Comparison of ENCODE assay signal across 31 cellular contexts in genomic region chr11:32851251-32851650, GRCh38. TPM values are rescaled to one million over a fixed set of nuclear protein-coding genes. Genes with fewer than 3 reads are reported as not detected.
"Had no signal": no experiment of that assay in that cellular context is flagged by ENCODE, and none has a peak within 500 bp of the region (broad histone marks: within the 10 kb centered on the region; RNA-seq: fewer than 3 reads in every experiment).

No MANE protein-coding gene starts in this region.

- H3K4me1 ChIP-seq: left ventricle myocardium inferior, testis, tibial nerve had no signal

- H3K36me3 ChIP-seq: left ventricle myocardium inferior had no signal

- ATAC-seq: left cardiac atrium; naive thymus-derived CD4-positive, alpha-beta T cell; sciatic nerve; stimulated activated memory B cell treated with anti-CD40 and anti-IgM and Interleukin-4, amounts not matched to agents 10 μg/mL and 1 μg/mL and 100 μg/mL, for 72 hours had no signal

- H3K27me3 ChIP-seq: hepatocyte, spleen, testis, tibial nerve had no signal

- H3K4me1 Mint-ChIP-seq: nephron progenitor cell had no signal

- H3K27ac ChIP-seq: coronary artery, hepatocyte, left ventricle myocardium inferior, testis, tibial nerve had no signal

- H3K79me2 ChIP-seq: hepatocyte had no signal

- H3K27me3 Mint-ChIP-seq: stimulated activated memory B cell treated with anti-CD40 and anti-IgM and Interleukin-4, amounts not matched to agents 10 μg/mL and 1 μg/mL and 100 μg/mL, for 72 hours had no signal

- H3K4me2 ChIP-seq: hepatocyte had no signal

- H3K4me3 ChIP-seq: coronary artery, hepatocyte, left ventricle myocardium inferior, lung, spleen, testis, tibial nerve had no signal

- H2AFZ ChIP-seq: hepatocyte had no signal

- H3K9me3 ChIP-seq: testis, tibial nerve had no signal

- H3K4me3 Mint-ChIP-seq: endodermal cell; naive thymus-derived CD4-positive, alpha-beta T cell; nephron progenitor cell; stimulated activated memory B cell treated with anti-CD40 and anti-IgM and Interleukin-4, amounts not matched to agents 10 μg/mL and 1 μg/mL and 100 μg/mL, for 72 hours; stimulated activated naive CD8-positive, alpha-beta T cell treated with anti-CD3 and anti-CD28 coated beads, Interleukin-15, Interleukin-2, amounts not matched to agents 100 ng/mL and 50 ng/mL, for 24 hours had no signal

- DNase-seq: effector CD4-positive, alpha-beta T cell; endodermal cell; head of caudate nucleus; kidney; left cardiac atrium; left ventricle myocardium inferior; naive thymus-derived CD4-positive, alpha-beta T cell; nephron progenitor cell; posterior cingulate gyrus; spleen; stimulated activated CD4-positive, alpha-beta T cell treated with anti-CD3 and anti-CD28 coated beads, Interleukin-15, amount 100 ng/mL, for 24 hours; stimulated activated CD4-positive, alpha-beta T cell treated with anti-CD3 and anti-CD28 coated beads, Interleukin-1b, Interleukin-23, amount 100 ng/mL, for 48 hours; stimulated activated CD4-positive, alpha-beta T cell treated with anti-CD3 and anti-CD28 coated beads, Interleukin-4, amount 100 ng/mL, for 24 hours; testis had no signal

- H3K27ac Mint-ChIP-seq: endodermal cell; naive thymus-derived CD4-positive, alpha-beta T cell; nephron progenitor cell; stimulated activated memory B cell treated with anti-CD40 and anti-IgM and Interleukin-4, amounts not matched to agents 10 μg/mL and 1 μg/mL and 100 μg/mL, for 72 hours; stimulated activated naive CD8-positive, alpha-beta T cell treated with anti-CD3 and anti-CD28 coated beads, Interleukin-15, Interleukin-2, amounts not matched to agents 100 ng/mL and 50 ng/mL, for 24 hours had no signal

- H3K9me3 Mint-ChIP-seq: endodermal cell; nephron progenitor cell; stimulated activated naive CD8-positive, alpha-beta T cell treated with anti-CD3 and anti-CD28 coated beads, Interleukin-15, Interleukin-2, amounts not matched to agents 100 ng/mL and 50 ng/mL, for 24 hours had no signal

- H3K36me3 Mint-ChIP-seq: naive thymus-derived CD4-positive, alpha-beta T cell; stimulated activated memory B cell treated with anti-CD40 and anti-IgM and Interleukin-4, amounts not matched to agents 10 μg/mL and 1 μg/mL and 100 μg/mL, for 72 hours had no signal

RNA-seq across cellular contexts. Expression of gene PRRG4, which starts 21.5 kb away (rescaled TPM):
- total RNA-seq: chondrocyte had no signal
- polyA plus RNA-seq: endothelial cell of umbilical vein; naive thymus-derived CD4-positive, alpha-beta T cell had no signal

RNA-seq across cellular contexts. Expression of gene CCDC73, which starts 56.8 kb away (rescaled TPM):
- total RNA-seq: chondrocyte; dermis microvascular lymphatic vessel endothelial cell; endodermal cell; endothelial cell of umbilical vein; fibroblast of villous mesenchyme; left cardiac atrium; left ventricle myocardium inferior; mesenteric fat pad; mononuclear cell; naive thymus-derived CD4-positive, alpha-beta T cell; osteoblast; pulmonary artery endothelial cell; sciatic nerve; skeletal muscle tissue had no signal
- polyA plus RNA-seq: endothelial cell of umbilical vein; hepatocyte; naive thymus-derived CD4-positive, alpha-beta T cell; urinary bladder had no signal
